In genomic region chr13:102355251-102355650, GRCh38 we compare ENCODE assay signal across 19 cellular contexts. TPM values are rescaled to one million over a fixed set of nuclear protein-coding genes. Genes with fewer than 3 reads are reported as not detected.
A peak's percentile ranks its signal among the peaks of the same experiment; 100 is the strongest.
DNase-seq lines count a peak whose midpoint lies in the region; ATAC-seq and TF ChIP-seq lines count a peak whose summit lies in the region.
"Had no signal": no experiment of that assay in that cellular context is flagged by ENCODE, and none has a peak within 500 bp of the region (broad histone marks: within the 10 kb centered on the region; RNA-seq: fewer than 3 reads in every experiment).

No MANE protein-coding gene starts in this region.

- WGBS in mammary epithelial cell (ENCODE audit: low coverage, missing lambda C conversion rate): 52% methylated on average over 3 of the region's 3 CpGs
- WGBS in trophoblast cell (ENCODE audit: extremely low coverage, insufficient coverage, insufficient read length): no CpG with 5 or more reads among the region's 3 CpGs

- no peak overlapping the region for H3K18ac ChIP-seq in trophoblast cell (ENCODE audit: low read length)

- no peak overlapping the region for H4K12ac ChIP-seq in trophoblast cell (ENCODE audit: low read depth, low read length)

- H2AFZ ChIP-seq in mammary epithelial cell (ENCODE audit: low read depth, low read length): no peak overlapping the region
- no peak overlapping the region for H2AFZ ChIP-seq in trophoblast cell (ENCODE audit: insufficient read depth, low read length, poor library complexity)
- H2AFZ ChIP-seq: GM23248 had no signal

- dilution Hi-C loops in mammary epithelial cell (cut with HindIII; ENCODE audit: low sequenced_read_pairs): loop anchor here (10.0 kb wide), 1 partner anchor 50 kb away; the partner anchor contains the start of gene FGF14

- no peaks in the 10 kb centered on the region for H3K27me3 ChIP-seq in mammary epithelial cell (ENCODE audit: insufficient read depth, low read length)
- H3K27me3 ChIP-seq in breast epithelium: no peaks in the 10 kb centered on the region
- no peaks in the 10 kb centered on the region for H3K27me3 ChIP-seq in trophoblast cell (ENCODE audit: insufficient read depth, low read length)
- H3K27me3 ChIP-seq: BLaER1 had no signal

- no peak overlapping the region for H3K14ac ChIP-seq in trophoblast cell (ENCODE audit: low read length)

- H3K4me1 ChIP-seq in mammary epithelial cell (ENCODE audit: insufficient read depth, low read length) (no peaks in the 10 kb centered on the region), breast epithelium (no peaks in the 10 kb centered on the region), trophoblast cell (ENCODE audit: control insufficient read depth in 1 of 2, insufficient read depth in 2 of 2, low read length in 2 of 2) (no peaks in the 10 kb centered on the region)
- H3K4me1 ChIP-seq: BLaER1, Caco-2 had no signal

- H4K8ac ChIP-seq in trophoblast cell (ENCODE audit: low read depth, low read length): no peak overlapping the region

- H3K4ac ChIP-seq in trophoblast cell (ENCODE audit: low read depth, low read length): no peak overlapping the region

- H3K27ac ChIP-seq in mammary epithelial cell (ENCODE audit: insufficient read depth, low read depth, low read length): no peak overlapping the region
- H3K27ac ChIP-seq in breast epithelium: no peak overlapping the region
- H3K27ac ChIP-seq in trophoblast cell (ENCODE audit: low read depth, low read length): no peak overlapping the region
- H3K27ac ChIP-seq: 22Rv1, BLaER1, C4-2B, GM23248 had no signal

- H3K4me3 ChIP-seq in mammary epithelial cell (replicated peaks in 1 of 3; ENCODE audit: insufficient read depth in 1 of 3, low read depth in 2 of 3, low read length in 3 of 3) (no peak overlapping the region), breast epithelium (no peak overlapping the region), trophoblast cell (ENCODE audit: low read depth, low read length) (no peak overlapping the region)
- H3K4me3 ChIP-seq: BLaER1, GM23248 had no signal

- no peaks in the 10 kb centered on the region for H3K79me2 ChIP-seq in mammary epithelial cell (ENCODE audit: insufficient read depth, low read length)
- H3K79me2 ChIP-seq in trophoblast cell (ENCODE audit: control insufficient read depth, insufficient read depth, low read length, poor library complexity): no peaks in the 10 kb centered on the region

- H3K79me1 ChIP-seq in trophoblast cell (ENCODE audit: low read length): no peaks in the 10 kb centered on the region

- H4K91ac ChIP-seq in trophoblast cell (ENCODE audit: low read depth, low read length): no peak overlapping the region

- in situ Hi-C loops in mammary epithelial cell (cut with MboI; ENCODE audit: low sequenced_read_pairs in 2 of 2): no loop called here

- CTCF ChIA-PET in mammary epithelial cell (lab: Charles Lee; ENCODE audit: low non-redundant PET): no interaction called here

- H3K23ac ChIP-seq in trophoblast cell (ENCODE audit: low read length): no peak overlapping the region

- H2AK5ac ChIP-seq in trophoblast cell (ENCODE audit: low read length): no peak overlapping the region

- no peak overlapping the region for H3K4me2 ChIP-seq in mammary epithelial cell (ENCODE audit: insufficient read depth, low read depth, low read length)
- H3K4me2 ChIP-seq in trophoblast cell (ENCODE audit: low read length): no peak overlapping the region
- H3K4me2 ChIP-seq: BLaER1 had no signal

- no peak for ATAC-seq in HG02840 (IDR thresholded peaks at IDR 0.05; ENCODE audit: low FRiP score, unreplicated experiment)
- ATAC-seq: CD8-positive, alpha-beta T cell had no signal

- BruUV-seq in mammary epithelial cell (replicated peaks; lab: Mats Ljungman, UMichigan): no TSS peak

- H2BK5ac ChIP-seq in trophoblast cell (ENCODE audit: low read depth, low read length, poor library complexity): no peak overlapping the region

- H3K9ac ChIP-seq in mammary epithelial cell (ENCODE audit: insufficient read depth, low read length) (no peak overlapping the region), trophoblast cell (ENCODE audit: low read length) (no peak overlapping the region)
- H3K9ac ChIP-seq: BLaER1, GM23248 had no signal

- H2BK12ac ChIP-seq in trophoblast cell (ENCODE audit: low read length): no peak overlapping the region

- DNase-seq in mammary epithelial cell: peak; percentile 8
- no peak for DNase-seq in breast epithelium (ENCODE audit: low spot score in 2 of 2)
- peak; percentile 56 for DNase-seq in islet precursor cell
- peak; percentile 76 to 78 for DNase-seq in trophoblast cell
- no peak for DNase-seq in NK-92 treated with Interleukin-12 subunit alpha and Interleukin-12 subunit beta, amount 100 ng/mL, for 24 hours (lab: John Stamatoyannopoulos, UW)
- no peak for DNase-seq in central memory CD4-positive, alpha-beta T cell
- DNase-seq: Caco-2; CD4-positive, CD25-positive, alpha-beta regulatory T cell; CD8-positive, alpha-beta T cell; DMS153; DND-41; GM23248; H7; HCEC 1CT had no signal

- no peaks in the 10 kb centered on the region for H3K9me3 ChIP-seq in mammary epithelial cell (replicated peaks; ENCODE audit: insufficient read depth, low read length)
- no peaks in the 10 kb centered on the region for H3K9me3 ChIP-seq in breast epithelium
- H3K9me3 ChIP-seq in trophoblast cell (ENCODE audit: insufficient read depth, low read depth, low read length): no peaks in the 10 kb centered on the region
- H3K9me3 ChIP-seq: BLaER1, Caco-2 had no signal

- no peak for TF ChIP-seq POLR2A in breast epithelium (IDR thresholded peaks at IDR 0.05)

- H2BK120ac ChIP-seq in trophoblast cell (ENCODE audit: insufficient read depth, low read length, poor library complexity): no peak overlapping the region

- TF ChIP-seq CTCF in mammary epithelial cell (conservative IDR thresholded peaks at IDR 0.05 in 1 of 2, IDR thresholded peaks at IDR 0.05 in 1 of 2; ENCODE audit: extremely low read depth in 1 of 2, insufficient read depth in 1 of 2, low read depth in 1 of 2, low read length in 2 of 2) (no peak), breast epithelium (IDR thresholded peaks at IDR 0.05) (no peak)

- intact Hi-C loops in mammary epithelial cell (cut with micrococcal nuclease): no loop called here
- intact Hi-C loops in breast epithelium (cut with DNase I; ENCODE audit: low total_unique reads): no loop called here

- no peaks in the 10 kb centered on the region for H3K36me3 ChIP-seq in mammary epithelial cell (ENCODE audit: insufficient read depth, low read length)
- no peaks in the 10 kb centered on the region for H3K36me3 ChIP-seq in breast epithelium
- no peaks in the 10 kb centered on the region for H3K36me3 ChIP-seq in trophoblast cell (ENCODE audit: control insufficient read depth in 1 of 2, insufficient read depth in 2 of 2, low read length in 2 of 2)
- H3K36me3 ChIP-seq: BLaER1 had no signal

- H4K20me1 ChIP-seq in mammary epithelial cell (ENCODE audit: insufficient read depth, low read length): no peaks in the 10 kb centered on the region
- H4K20me1 ChIP-seq: BLaER1 had no signal

RNA-seq across cellular contexts. Expression of gene FGF14, which starts 46.6 kb away (rescaled TPM):
- total RNA-seq in mammary epithelial cell (not detected), breast epithelium (under 1 TPM; under 0.01 to 0.29 (median under 0.01) TPM)
- polyA plus RNA-seq in mammary epithelial cell: 0.02 TPM
- polyA minus RNA-seq in mammary epithelial cell: not detected
- 0.03 TPM in 2 replicates for polyA plus RNA-seq in trophoblast cell (2013)
- total RNA-seq: B cell; Caco-2; CD4-positive, CD25-positive, alpha-beta regulatory T cell; CD8-positive, alpha-beta T cell; GM23248 had no signal

Comparison
In these comparisons a context has a peak if more than half of its experiments do, and no peak if none do; other contexts are left out.
1. DNase-seq: peak in mammary epithelial cell (single experiment), islet precursor cell (single experiment) and trophoblast cell (2 of 2); none in breast epithelium (0 of 2), NK-92 treated with Interleukin-12 subunit alpha and Interleukin-12 subunit beta, amount 100 ng/mL, for 24 hours (single experiment) and central memory CD4-positive, alpha-beta T cell (single experiment).